8 cellular contexts compared by ENCODE assay signal in the genomic region with DNA sequence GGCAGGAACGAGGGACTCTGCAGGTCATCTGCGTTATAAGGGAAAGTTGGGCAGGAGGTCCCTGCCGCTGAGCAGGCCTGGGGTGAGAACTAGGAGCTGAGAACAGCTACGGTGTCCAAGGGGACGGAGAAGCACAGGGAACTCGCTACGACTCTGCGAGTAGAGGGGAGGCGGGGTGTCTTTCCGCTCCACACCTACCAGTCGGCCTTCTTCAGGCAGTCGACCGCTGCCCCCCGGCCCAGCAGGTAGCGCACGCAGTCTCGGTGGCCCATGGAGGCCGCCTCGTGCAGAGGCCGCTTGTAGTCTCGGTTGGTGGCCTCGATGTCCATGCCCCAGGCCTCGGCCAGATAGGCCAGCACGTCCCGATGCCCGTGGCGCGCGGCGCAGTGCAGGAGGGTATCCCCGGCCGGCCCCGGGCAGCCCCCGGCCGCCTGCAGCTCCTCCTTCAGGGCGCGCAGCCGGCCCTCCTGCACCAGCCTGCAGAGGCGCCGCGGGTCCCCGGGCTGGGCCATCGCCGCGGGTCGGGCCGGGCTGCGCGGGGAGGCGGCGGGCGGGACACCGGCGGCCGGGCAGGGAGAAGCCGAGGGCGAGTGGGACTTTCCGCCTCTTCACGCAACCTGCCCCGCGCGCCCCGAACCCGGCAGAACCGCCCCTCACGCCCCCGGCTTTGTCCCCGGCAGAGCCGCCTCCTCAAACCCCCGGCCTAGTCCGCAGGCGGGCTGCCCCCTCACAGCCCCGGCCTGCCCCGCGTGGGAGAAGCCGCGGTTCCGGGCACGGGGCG. TPM values are rescaled to one million over a fixed set of nuclear protein-coding genes. Genes with fewer than 3 reads are reported as not detected.
A peak's percentile ranks its signal among the peaks of the same experiment; 100 is the strongest.
DNase-seq lines count a peak whose midpoint lies in the region; ATAC-seq and TF ChIP-seq lines count a peak whose summit lies in the region.

No MANE protein-coding gene starts in this region.

- H3K4me3 ChIP-seq in fibroblast of pulmonary artery (replicated peaks; ENCODE audit: low read depth, low read length) (peak overlapping the region; percentile 70), transverse colon (peak overlapping the region; percentile 49 to 99 (median 92))

- peak; percentile 28 for ATAC-seq in HG02571 (IDR thresholded peaks at IDR 0.05; ENCODE audit: unreplicated experiment)

- peak overlapping the region; percentile 83 for H3K27ac Mint-ChIP-seq in activated T-cell treated with anti-CD3 and anti-CD28 coated beads, Interleukin-2, amount 50 U/mL, for 24 hours
- H3K27ac Mint-ChIP-seq in neural crest cell (ENCODE audit: unreplicated experiment), result peak overlapping the region; percentile 40

- H3K9me3 Mint-ChIP-seq in activated T-cell treated with anti-CD3 and anti-CD28 coated beads, Interleukin-2, amount 50 U/mL, for 24 hours, result no peaks in the 10 kb centered on the region
- no peaks in the 10 kb centered on the region for H3K9me3 Mint-ChIP-seq in neural crest cell

- peaks cover 0 to 4% (median 0%) of the 10 kb centered on the region in 4 donors for H3K36me3 ChIP-seq in transverse colon

- H3K4me1 ChIP-seq in transverse colon, result peaks cover 20 to 40% (median 34%) of the 10 kb centered on the region in 4 donors

- peak overlapping the region; percentile 89 to 96 (median 92) for H3K27ac ChIP-seq in transverse colon

- peaks cover 67% of the 10 kb centered on the region for H3K36me3 Mint-ChIP-seq in activated T-cell treated with anti-CD3 and anti-CD28 coated beads, Interleukin-2, amount 50 U/mL, for 24 hours (ENCODE audit: low read depth)
- peaks cover 10% of the 10 kb centered on the region for H3K36me3 Mint-ChIP-seq in neural crest cell (ENCODE audit: low read depth)

- no peak for TF ChIP-seq POLR2A in transverse colon (IDR thresholded peaks at IDR 0.05)

- peak overlapping the region; percentile 83 for H3K4me3 Mint-ChIP-seq in activated T-cell treated with anti-CD3 and anti-CD28 coated beads, Interleukin-2, amount 50 U/mL, for 24 hours
- peak overlapping the region; percentile 93 for H3K4me3 Mint-ChIP-seq in neural crest cell

- WGBS in transverse colon (ENCODE audit: low coverage in 1 of 2), 2 donors, result 1 to 8% methylated on average over 5 to 37 of the region's 80 CpGs

- DNase-seq in GM13977 (ENCODE audit: low spot score) (peak; percentile 64), NCI-H2227 treated with DMSO at 0.1 percent for 48 hours (lab: John Stamatoyannopoulos, UW) (peak; percentile 25), fibroblast of pulmonary artery (ENCODE audit: low read depth) (peak; percentile 14), neural crest cell (ENCODE audit: low read depth, low spot score) (peak; percentile 32), transverse colon (peak; percentile 51), NCI-H187 (lab: John Stamatoyannopoulos, UW) (no peak)
- DNase-seq in activated T-cell treated with anti-CD3 and anti-CD28 coated beads, Interleukin-2, amount 50 U/mL, for 24 hours, result peak; percentile 71

- H3K27me3 ChIP-seq in transverse colon, result no peaks in the 10 kb centered on the region

- H3K4me1 Mint-ChIP-seq in activated T-cell treated with anti-CD3 and anti-CD28 coated beads, Interleukin-2, amount 50 U/mL, for 24 hours (ENCODE audit: low read depth), result peaks cover 46% of the 10 kb centered on the region
- peaks cover 39% of the 10 kb centered on the region for H3K4me1 Mint-ChIP-seq in neural crest cell

- intact Hi-C loops in transverse colon (cut with DNase I; ENCODE audit: low total_unique reads), result no loop called here

- no peak for TF ChIP-seq EP300 in transverse colon (IDR thresholded peaks at IDR 0.05; ENCODE audit: low read depth)

- in situ Hi-C loops in GM13977 (cut with MboI; ENCODE audit: low pct_unique_long_range_greater_than_20kb, low sequenced_read_pairs, unreplicated experiment) (no loop called here), transverse colon (cut with MboI; ENCODE audit: low pct_ligation_motif_present in 1 of 4, low pct_unique_long_range_greater_than_20kb in 1 of 4, low sequenced_read_pairs in 3 of 4) (no loop called here)

- H3K9me3 ChIP-seq in transverse colon, result no peaks in the 10 kb centered on the region

- no peaks in the 10 kb centered on the region for H3K27me3 Mint-ChIP-seq in activated T-cell treated with anti-CD3 and anti-CD28 coated beads, Interleukin-2, amount 50 U/mL, for 24 hours
- H3K27me3 Mint-ChIP-seq in neural crest cell (ENCODE audit: low read depth), result no peaks in the 10 kb centered on the region

- TF ChIP-seq CTCF in GM13977 (IDR thresholded peaks at IDR 0.05; ENCODE audit: extremely low read depth, insufficient read depth, missing control alignments) (peak; percentile 14), fibroblast of pulmonary artery (IDR thresholded peaks at IDR 0.05; ENCODE audit: low read length, missing control alignments) (no peak), neural crest cell (conservative IDR thresholded peaks at IDR 0.05) (no peak), transverse colon (IDR thresholded peaks at IDR 0.05) (no peak)

RNA-seq across cellular contexts. Expression of gene ANKRD16, which starts 0.7 kb away (rescaled TPM):
- total RNA-seq in neural crest cell (10.7 and 13.3 TPM in 2 replicates), transverse colon (10 to 100 TPM in 3 of 4 donors, 1 to 10 TPM in 1; 8.5 to 21.7 (median 17.8) TPM)

RNA-seq across cellular contexts. Expression of gene FBH1, which starts 1.0 kb away (rescaled TPM):
- total RNA-seq in neural crest cell, result 73.7 and 74.6 TPM in 2 replicates
- total RNA-seq in transverse colon, result 100 to 1,000 TPM; 101 to 143 (median 120) TPM

Comparison
In these comparisons a context has a peak if more than half of its experiments do, and no peak if none do; other contexts are left out.
1. DNase-seq: peak in GM13977 (single experiment), NCI-H2227 treated with DMSO at 0.1 percent for 48 hours (single experiment), activated T-cell treated with anti-CD3 and anti-CD28 coated beads, Interleukin-2, amount 50 U/mL, for 24 hours (single experiment), fibroblast of pulmonary artery (single experiment), neural crest cell (single experiment) and transverse colon (single experiment); none in NCI-H187 (0 of 2).